ENCODE assay signal across 9 cellular contexts in the genomic region with DNA sequence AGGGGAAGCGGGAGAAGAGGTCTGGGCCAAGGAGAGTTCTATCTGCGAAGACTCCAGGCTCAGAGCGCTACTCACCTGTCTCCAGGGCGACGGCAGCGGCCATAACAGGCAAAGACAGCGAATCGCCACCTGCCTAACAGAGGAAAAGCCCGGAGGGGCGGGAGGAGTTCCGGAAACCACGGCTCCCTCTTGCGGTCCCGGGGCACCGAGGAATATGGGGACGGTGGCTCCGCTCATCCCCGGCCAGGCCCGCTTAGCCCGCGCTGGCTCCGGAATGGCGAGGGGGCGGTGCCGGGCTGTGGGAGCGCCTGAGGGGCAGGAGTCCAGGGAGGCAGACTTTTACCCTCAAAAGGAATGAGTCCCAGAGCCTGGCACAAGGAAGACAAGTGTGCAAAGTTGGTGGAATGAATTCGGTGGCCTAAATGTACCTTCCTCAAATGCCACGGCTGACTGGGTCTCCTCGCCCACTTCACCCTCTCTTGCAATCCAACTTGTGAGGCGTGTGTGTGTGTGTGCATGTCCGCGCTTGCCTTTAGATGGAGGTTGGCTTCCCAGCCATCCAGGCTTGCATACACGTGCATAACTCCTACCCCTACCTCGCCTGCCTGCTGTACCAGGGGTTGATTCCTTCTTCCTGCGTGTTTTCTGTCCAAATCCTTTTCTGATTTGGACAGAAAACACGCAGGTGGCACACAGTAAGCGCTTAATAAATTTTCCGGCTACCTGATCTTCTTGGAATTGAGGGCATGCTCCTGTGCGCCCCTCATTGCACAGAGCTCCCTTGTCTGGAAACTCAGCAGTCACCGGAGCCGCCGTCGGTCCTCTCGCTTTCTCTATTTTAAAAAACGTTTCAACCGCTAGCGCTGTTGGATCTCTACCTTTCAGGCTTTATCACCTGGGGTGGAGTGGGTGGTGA. TPM values are rescaled to one million over a fixed set of nuclear protein-coding genes. Genes with fewer than 3 reads are reported as not detected.
A peak's percentile ranks its signal among the peaks of the same experiment; 100 is the strongest.
DNase-seq lines count a peak whose midpoint lies in the region; ATAC-seq, FAIRE-seq and TF ChIP-seq lines count a peak whose summit lies in the region.
"Had no signal": no experiment of that assay in that cellular context is flagged by ENCODE, and none has a peak within 500 bp of the region (broad histone marks: within the 10 kb centered on the region; RNA-seq: fewer than 3 reads in every experiment).

No MANE protein-coding gene starts in this region.

- H3K36me3 ChIP-seq in bronchial epithelial cell (ENCODE audit: control insufficient read depth, insufficient read depth, low read length) (no peaks in the 10 kb centered on the region), mesodermal cell (ENCODE audit: control insufficient read depth, insufficient read depth, low read length) (no peaks in the 10 kb centered on the region)

- 7 to 9% methylated on average over 20 to 38 of the region's 47 CpGs for WGBS in mesodermal cell (ENCODE audit: insufficient coverage in 2 of 2), 2 experiments

- peaks cover 14% of the 10 kb centered on the region for H3K4me1 ChIP-seq in mesodermal cell (ENCODE audit: control insufficient read depth, insufficient read depth, low read length, poor library complexity, severe bottlenecking)

- ATAC-seq in HG02870 (IDR thresholded peaks at IDR 0.05; ENCODE audit: unreplicated experiment) (no peak), GM19397 (IDR thresholded peaks at IDR 0.05; ENCODE audit: unreplicated experiment) (no peak)

- no peaks in the 10 kb centered on the region for H3K9me3 ChIP-seq in mesodermal cell (ENCODE audit: control insufficient read depth, low read length)

- DNase-seq in COR-L47 (lab: John Stamatoyannopoulos, UW), result peak; percentile 55
- DNase-seq in NCI-H1930 (lab: John Stamatoyannopoulos, UW), result peak; percentile 78 to 89
- DNase-seq in bronchial epithelial cell (ENCODE audit: low read depth), result peak; percentile 84
- DNase-seq in AG08395 (ENCODE audit: low spot score), result no peak
- DNase-seq in activated gamma-delta T cell (lab: John Stamatoyannopoulos, UW), result no peak

- H3K27ac ChIP-seq in mesodermal cell (ENCODE audit: low read depth, low read length, severe bottlenecking), result no peak overlapping the region

- no peak for TF ChIP-seq CTCF in bronchial epithelial cell (IDR thresholded peaks at IDR 0.05; ENCODE audit: insufficient read depth, low read length, severe bottlenecking)

- H3K4me3 ChIP-seq in bronchial epithelial cell (ENCODE audit: low read depth, low read length) (peak overlapping the region; percentile 50), mesodermal cell (ENCODE audit: extremely low read depth, insufficient read depth, low read length, poor library complexity, severe bottlenecking) (peak overlapping the region; percentile 23)

- H3K27me3 ChIP-seq in bronchial epithelial cell (ENCODE audit: control insufficient read depth, insufficient read depth, low read length), result no peaks in the 10 kb centered on the region

- FAIRE-seq in bronchial epithelial cell (lab: Jason Lieb, UNC), result peak; percentile 80

RNA-seq across cellular contexts. Expression of a gene that starts 3.5 kb away (rescaled TPM):
- total RNA-seq in bronchial epithelial cell, result 0.13 and 0.53 TPM in 2 replicates
- polyA plus RNA-seq in mesodermal cell (2013, experiment 1 of 2), result 4.5 TPM
- polyA plus RNA-seq in mesodermal cell (2013, experiment 2 of 2), result 4.3 TPM

RNA-seq across cellular contexts. Expression of a gene that starts 3.7 kb away (rescaled TPM):
- 11.1 and 11.6 TPM in 2 replicates for total RNA-seq in bronchial epithelial cell
- polyA plus RNA-seq in mesodermal cell (2013, experiment 1 of 2), result 33.6 TPM
- 33.9 TPM for polyA plus RNA-seq in mesodermal cell (2013, experiment 2 of 2)

RNA-seq across cellular contexts. Expression of a gene that starts 14.2 kb away (rescaled TPM):
- total RNA-seq in bronchial epithelial cell, result 222 and 317 TPM in 2 replicates
- 227 TPM for polyA plus RNA-seq in mesodermal cell (2013, experiment 1 of 2)
- 232 TPM for polyA plus RNA-seq in mesodermal cell (2013, experiment 2 of 2)

RNA-seq across cellular contexts. Expression of a gene that starts 14.6 kb away (rescaled TPM):
- total RNA-seq in bronchial epithelial cell, result 6.6 and 9.2 TPM in 2 replicates
- 22.1 TPM for polyA plus RNA-seq in mesodermal cell (2013, experiment 1 of 2)
- 22.0 TPM for polyA plus RNA-seq in mesodermal cell (2013, experiment 2 of 2)

RNA-seq across cellular contexts. Expression of a gene that starts 58.1 kb away (rescaled TPM):
- 0.38 and 0.53 TPM in 2 replicates for total RNA-seq in bronchial epithelial cell
- 0.33 TPM for polyA plus RNA-seq in mesodermal cell (2013, experiment 1 of 2)
- 0.15 TPM for polyA plus RNA-seq in mesodermal cell (2013, experiment 2 of 2)
- total RNA-seq: NCI-H460 had no signal

Comparison
In these comparisons a context has a peak if more than half of its experiments do, and no peak if none do; other contexts are left out.
1. DNase-seq: peak in COR-L47 (single experiment), NCI-H1930 (2 of 2) and bronchial epithelial cell (single experiment); none in AG08395 (single experiment) and activated gamma-delta T cell (single experiment).